8 cellular contexts compared by ENCODE assay signal in the genomic region with DNA sequence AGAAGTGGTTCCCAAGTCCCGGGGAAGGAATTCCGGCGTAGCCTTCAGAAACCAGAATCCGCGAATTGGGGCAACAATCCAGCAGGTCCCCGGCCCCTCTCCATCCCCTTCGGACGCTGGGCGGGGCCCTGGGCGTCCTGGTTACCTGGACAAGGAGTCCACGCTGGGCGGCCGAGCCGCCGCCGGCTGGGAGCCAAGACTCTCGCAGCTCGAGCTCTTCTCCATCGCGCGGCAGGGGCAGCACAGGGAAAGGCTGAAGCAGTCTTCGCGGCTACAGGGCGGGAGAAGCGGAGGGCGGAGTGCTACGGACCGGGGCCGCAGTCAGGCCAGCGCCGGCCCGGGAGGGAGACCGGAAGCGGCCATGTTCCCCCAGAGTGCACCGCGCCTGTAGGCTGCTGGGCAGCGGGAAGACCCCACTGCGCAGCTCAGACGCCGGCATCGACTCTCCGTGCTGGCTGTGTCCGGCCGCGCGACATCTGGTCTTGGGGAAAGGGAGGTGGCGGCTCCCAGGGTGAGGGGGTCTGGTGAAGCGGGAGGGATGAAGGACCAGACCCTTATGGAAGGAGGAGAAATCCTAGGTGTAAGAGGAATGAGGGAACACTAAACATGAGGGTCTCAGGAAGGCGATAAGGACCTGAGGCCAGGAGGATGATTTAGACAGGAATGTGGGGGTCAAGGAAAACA. TPM values are rescaled to one million over a fixed set of nuclear protein-coding genes. Genes with fewer than 3 reads are reported as not detected.
DNase-seq lines count a peak whose midpoint lies in the region; FAIRE-seq and TF ChIP-seq lines count a peak whose summit lies in the region.

A gene (minus strand): TSS at position 378 of the 684 bp plus-strand sequence. CDS start 153 bp downstream, at position 225.

- peak; percentile 58 for DNase-seq in GM12892 (ENCODE audit: insufficient read length)
- peak; percentile 64 for DNase-seq in HFFc6
- DNase-seq in NAMALWA (ENCODE audit: low spot score), result peak; percentile 59
- DNase-seq in T-helper 9 cell, result peak; percentile 16
- DNase-seq in astrocyte of the spinal cord (ENCODE audit: low read depth, low spot score), result peak; percentile 77
- peak; percentile 76 to 79 for DNase-seq in hippocampal formation (lab: John Stamatoyannopoulos, UW)
- DNase-seq in retinal pigment epithelial cell (ENCODE audit: low read depth), result no peak
- DNase-seq in NCI-H1694 treated with DMSO at 0.1 percent for 48 hours (lab: John Stamatoyannopoulos, UW), result no peak

- peak; percentile 98 for TF ChIP-seq POLR2A in GM12892 (IDR thresholded peaks at IDR 0.05; ENCODE audit: low read depth, low read length)

- peak within 1 kb of the TSS; percentile 98 for H3K4me3 Mint-ChIP-seq in HFFc6

- peaks cover 39% of the 10 kb centered on the region for H3K4me1 Mint-ChIP-seq in HFFc6 (ENCODE audit: low read depth)

- H3K27ac Mint-ChIP-seq in HFFc6, result peak within 1 kb of the TSS; percentile 97

- TF ChIP-seq CTCF in HFFc6 (IDR thresholded peaks at IDR 0.05) (peak; percentile 12; the same call in 1 of the 2 replicates), astrocyte of the spinal cord (IDR thresholded peaks at IDR 0.05; ENCODE audit: low read depth, low read length) (no peak), retinal pigment epithelial cell (conservative IDR thresholded peaks at IDR 0.05; ENCODE audit: low read depth, low read length) (no peak)

- peaks cover 5% of the 10 kb centered on the region for H3K36me3 Mint-ChIP-seq in HFFc6 (ENCODE audit: low read depth)

- no peaks in the 10 kb centered on the region for H3K9me3 Mint-ChIP-seq in HFFc6

- H3K4me3 ChIP-seq in astrocyte of the spinal cord (ENCODE audit: low read depth, low read length) (peak within 1 kb of the TSS; percentile 85), retinal pigment epithelial cell (ENCODE audit: low read length) (peak within 1 kb of the TSS; percentile 95)

- FAIRE-seq in GM12892 (lab: Jason Lieb, UNC), result peak; percentile 98

- in situ Hi-C loops in astrocyte of the spinal cord (cut with HindIII; ENCODE audit: low sequenced_read_pairs), result no loop called here

- peaks cover 1% of the 10 kb centered on the region; the same call in 1 of the 2 replicates for H3K27me3 Mint-ChIP-seq in HFFc6 (ENCODE audit: insufficient read depth)

RNA-seq across cellular contexts. Expression of the gene that starts here (rescaled TPM):
- 19.3 TPM for polyA plus RNA-seq in GM12892 (2012; ENCODE audit: missing spikeins)
- total RNA-seq in HFFc6 (2021; fragmentation: NEBNext Ultra II Directional; extraction: Animal tissue kit (Norgen Biotek cat#: 25700)), result 10 to 100 TPM; 40.0 to 52.1 (median 48.4) TPM

Comparison
In these comparisons a context has a peak if more than half of its experiments do, and no peak if none do; other contexts are left out.
1. DNase-seq: peak in GM12892 (single experiment), HFFc6 (single experiment), NAMALWA (single experiment), T-helper 9 cell (single experiment), astrocyte of the spinal cord (single experiment) and hippocampal formation (2 of 2); none in retinal pigment epithelial cell (single experiment) and NCI-H1694 treated with DMSO at 0.1 percent for 48 hours (single experiment).